8 cellular contexts compared by ENCODE assay signal in genomic region chr17:1628856-1629646, GRCh38. TPM values are rescaled to one million over a fixed set of nuclear protein-coding genes. Genes with fewer than 3 reads are reported as not detected.
DNase-seq lines count a peak whose midpoint lies in the region; ATAC-seq and TF ChIP-seq lines count a peak whose summit lies in the region.

No MANE protein-coding gene starts in this region.

- TF ChIP-seq CTCF in HFF-Myc (IDR thresholded peaks at IDR 0.05; ENCODE audit: low read depth, low read length, missing control alignments) (peak; percentile 10), omental fat pad (IDR thresholded peaks at IDR 0.05) (no peak)

- peak overlapping the region; percentile 84 to 96 for H3K27ac Mint-ChIP-seq in activated naive CD4-positive, alpha-beta T cell treated with anti-CD3 and anti-CD28 coated beads, Interleukin-2, amount 50 U/mL, for 72 hours

- DNase-seq in GM03348 (ENCODE audit: low spot score) (peak; percentile 99), HFF-Myc (ENCODE audit: extremely low read depth, low read depth) (peak; percentile 62), NCI-H1092 (lab: John Stamatoyannopoulos, UW) (peak; percentile 90), glomerular visceral epithelial cell (ENCODE audit: extremely low spot score) (peak; percentile 97), omental fat pad (ENCODE audit: low spot score) (peak; percentile 87)
- DNase-seq in activated naive CD4-positive, alpha-beta T cell treated with anti-CD3 and anti-CD28 coated beads, Interleukin-2, amount 50 U/mL, for 72 hours (ENCODE audit: low spot score in 2 of 2) = peak; percentile 77 to 84

- H3K36me3 Mint-ChIP-seq in activated naive CD4-positive, alpha-beta T cell treated with anti-CD3 and anti-CD28 coated beads, Interleukin-2, amount 50 U/mL, for 72 hours = no peaks in the 10 kb centered on the region

- peak; percentile 87 for ATAC-seq in SK-N-SH treated with all-trans-retinoic acid at 6 μM for 48 hours
- peak; percentile 80 to 87 for ATAC-seq in activated naive CD4-positive, alpha-beta T cell treated with anti-CD3 and anti-CD28 coated beads, Interleukin-2, amount 50 U/mL, for 72 hours
- peak; percentile 64 for ATAC-seq in omental fat pad (ENCODE audit: low FRiP score)

- no peaks in the 10 kb centered on the region for H3K9me3 Mint-ChIP-seq in activated naive CD4-positive, alpha-beta T cell treated with anti-CD3 and anti-CD28 coated beads, Interleukin-2, amount 50 U/mL, for 72 hours

- peak overlapping the region; percentile 96 for H3K27ac ChIP-seq in temporal lobe (ENCODE audit: low read depth, low read length)

- H3K4me3 ChIP-seq in HFF-Myc (replicated peaks; ENCODE audit: low read depth, low read length) = peak overlapping the region; percentile 60

TF ChIP-seq in SK-N-SH treated with all-trans-retinoic acid at 6 μM for 48 hours, 23 proteins besides CTCF, POLR2A, EP300 and RAD21:
- TF ChIP-seq ZNF8 (CRISPR knock-in tag; IDR thresholded peaks at IDR 0.05) (no peak), TCF4 (CRISPR knock-in tag; IDR thresholded peaks at IDR 0.05; ENCODE audit: borderline replicate concordance) (no peak), PATZ1 (CRISPR knock-in tag; IDR thresholded peaks at IDR 0.05; ENCODE audit: borderline replicate concordance) (no peak), ZFP3 (CRISPR knock-in tag; IDR thresholded peaks at IDR 0.05) (no peak)

RNA-seq across cellular contexts. Expression of gene SLC43A2, which starts 0.4 kb away (rescaled TPM):
- total RNA-seq in activated naive CD4-positive, alpha-beta T cell treated with anti-CD3 and anti-CD28 coated beads, Interleukin-2, amount 50 U/mL, for 72 hours = under 1 TPM; 0.57 to 0.62 TPM
- total RNA-seq in omental fat pad (10 to 100 TPM; 21.0 to 39.9 (median 23.1) TPM), temporal lobe (11.8 TPM)

RNA-seq across cellular contexts. Expression of gene SCARF1, which starts 16.5 kb away (rescaled TPM):
- total RNA-seq in activated naive CD4-positive, alpha-beta T cell treated with anti-CD3 and anti-CD28 coated beads, Interleukin-2, amount 50 U/mL, for 72 hours = 1 to 10 TPM; 1.1 to 2.3 TPM
- total RNA-seq in omental fat pad (10 to 100 TPM in 3 of 4 donors, 1 to 10 TPM in 1; 7.2 to 43.0 (median 18.8) TPM), temporal lobe (2.5 TPM)

RNA-seq across cellular contexts. Expression of gene RILP, which starts 20.6 kb away (rescaled TPM):
- total RNA-seq in activated naive CD4-positive, alpha-beta T cell treated with anti-CD3 and anti-CD28 coated beads, Interleukin-2, amount 50 U/mL, for 72 hours = 1 to 10 TPM; 1.7 to 2.5 TPM
- total RNA-seq in omental fat pad = 10 to 100 TPM; 26.5 to 60.5 (median 35.6) TPM
- total RNA-seq in temporal lobe = 2.2 TPM

RNA-seq across cellular contexts. Expression of gene PRPF8, which starts 55.6 kb away (rescaled TPM):
- 100 to 1,000 TPM; 414 to 433 TPM for total RNA-seq in activated naive CD4-positive, alpha-beta T cell treated with anti-CD3 and anti-CD28 coated beads, Interleukin-2, amount 50 U/mL, for 72 hours
- total RNA-seq in omental fat pad (100 to 1,000 TPM; 146 to 215 (median 183) TPM), temporal lobe (132 TPM)

Comparison
In these comparisons a context has a peak if more than half of its experiments do, and no peak if none do; other contexts are left out.
1. Peak in every context shown above with its lines: DNase-seq, ATAC-seq, H3K4me3 ChIP-seq and H3K27ac ChIP-seq.